Comparison of ENCODE assay signal across 8 cellular contexts in genomic region chr19:1862068-1862423, GRCh38. TPM values are rescaled to one million over a fixed set of nuclear protein-coding genes. Genes with fewer than 3 reads are reported as not detected.
DNase-seq lines count a peak whose midpoint lies in the region; ATAC-seq and TF ChIP-seq lines count a peak whose summit lies in the region.

No MANE protein-coding gene starts in this region.

- peak overlapping the region; percentile 96 for H3K4me2 ChIP-seq in mammary epithelial cell (ENCODE audit: insufficient read depth, low read depth, low read length)

- peaks cover 2% of the 10 kb centered on the region for H4K20me1 ChIP-seq in mammary epithelial cell (ENCODE audit: insufficient read depth, low read length)

- CTCF ChIA-PET in A673 (lab: Charles Lee) = no interaction called here
- CTCF ChIA-PET in mammary epithelial cell (lab: Charles Lee; ENCODE audit: low non-redundant PET) = no interaction called here

- H3K9ac ChIP-seq in HUES48 (ENCODE audit: low read depth, low read length) (no peak overlapping the region), mammary epithelial cell (ENCODE audit: insufficient read depth, low read length) (peak overlapping the region; percentile 81), muscle layer of colon (ENCODE audit: low read length) (no peak overlapping the region)

- H3K27me3 ChIP-seq in A673 (replicated peaks; ENCODE audit: insufficient read depth, low read depth, low read length, poor library complexity) = no peaks in the 10 kb centered on the region
- H3K27me3 ChIP-seq in HUES48 (ENCODE audit: control insufficient read depth, insufficient read depth, low read length) = peaks cover 16% of the 10 kb centered on the region
- no peaks in the 10 kb centered on the region for H3K27me3 ChIP-seq in mammary epithelial cell (ENCODE audit: insufficient read depth, low read length)
- H3K27me3 ChIP-seq in muscle layer of colon (ENCODE audit: control insufficient read depth in 1 of 2, insufficient read depth in 2 of 2, low read length in 2 of 2) = peaks cover 14 to 47% of the 10 kb centered on the region in 2 donors

- H3K36me3 ChIP-seq in A673 (ENCODE audit: insufficient read depth, low read length, poor library complexity, severe bottlenecking) (no peaks in the 10 kb centered on the region), HUES48 (ENCODE audit: control insufficient read depth, insufficient read depth, low read length) (no peaks in the 10 kb centered on the region), mammary epithelial cell (ENCODE audit: insufficient read depth, low read length) (no peaks in the 10 kb centered on the region), muscle layer of colon (ENCODE audit: insufficient read depth, low read length) (no peaks in the 10 kb centered on the region)

- POLR2A ChIA-PET in A673 (lab: Charles Lee; ENCODE audit: low non-redundant PET) = no interaction called here

- H2AFZ ChIP-seq in mammary epithelial cell (ENCODE audit: low read depth, low read length) = no peak overlapping the region

- TF ChIP-seq CTCF in A673 (conservative IDR thresholded peaks at IDR 0.05; ENCODE audit: low read depth, low read length) (no peak), mammary epithelial cell (conservative IDR thresholded peaks at IDR 0.05 in 1 of 2, IDR thresholded peaks at IDR 0.05 in 1 of 2; ENCODE audit: extremely low read depth in 1 of 2, insufficient read depth in 1 of 2, low read depth in 1 of 2, low read length in 2 of 2) (no peak)

- DNase-seq in A673 (ENCODE audit: low spot score) = no peak
- no peak for DNase-seq in mammary epithelial cell

- H3K79me2 ChIP-seq in mammary epithelial cell (ENCODE audit: insufficient read depth, low read length) = peaks cover 60% of the 10 kb centered on the region

- ATAC-seq in HG02798 (IDR thresholded peaks at IDR 0.05; ENCODE audit: poor library complexity, unreplicated experiment) (no peak), HG03342 (IDR thresholded peaks at IDR 0.05; ENCODE audit: unreplicated experiment) (no peak), HG02840 (IDR thresholded peaks at IDR 0.05; ENCODE audit: low FRiP score, unreplicated experiment) (no peak), HG02870 (IDR thresholded peaks at IDR 0.05; ENCODE audit: unreplicated experiment) (no peak)

- H3K9me3 ChIP-seq in A673 (ENCODE audit: low read depth, low read length, poor library complexity, severe bottlenecking) (no peaks in the 10 kb centered on the region), HUES48 (ENCODE audit: control insufficient read depth, insufficient read depth, low read length) (no peaks in the 10 kb centered on the region), mammary epithelial cell (replicated peaks; ENCODE audit: insufficient read depth, low read length) (no peaks in the 10 kb centered on the region), muscle layer of colon (ENCODE audit: low read length) (no peaks in the 10 kb centered on the region)

- H3K4me1 ChIP-seq in A673 (ENCODE audit: insufficient read depth, low read length, poor library complexity, severe bottlenecking) (peaks cover 43% of the 10 kb centered on the region), HUES48 (ENCODE audit: control insufficient read depth, insufficient read depth, low read length) (peaks cover 31% of the 10 kb centered on the region), mammary epithelial cell (ENCODE audit: insufficient read depth, low read length) (peaks cover 51% of the 10 kb centered on the region), muscle layer of colon (ENCODE audit: insufficient read depth, low read length) (peaks cover 34% of the 10 kb centered on the region)

- intact Hi-C loops in A673 (cut with micrococcal nuclease; ENCODE audit: unreplicated experiment) (no loop called here), mammary epithelial cell (cut with micrococcal nuclease) (no loop called here)

- 0% methylated on average over 6 of the region's 21 CpGs for WGBS in mammary epithelial cell (ENCODE audit: low coverage, missing lambda C conversion rate)

- BruUV-seq in A673 (replicated peaks; lab: Mats Ljungman, UMichigan) = TSS peak; percentile 61
- BruUV-seq in mammary epithelial cell (replicated peaks; lab: Mats Ljungman, UMichigan) = no TSS peak

- dilution Hi-C loops in mammary epithelial cell (cut with HindIII; ENCODE audit: low sequenced_read_pairs) = no loop called here

- in situ Hi-C loops in mammary epithelial cell (cut with MboI; ENCODE audit: low sequenced_read_pairs in 2 of 2) = no loop called here

- H3K27ac ChIP-seq in A673 (ENCODE audit: low read depth, low read length, poor library complexity, severe bottlenecking) = peak overlapping the region; percentile 52
- peak overlapping the region; percentile 28 for H3K27ac ChIP-seq in HUES48 (ENCODE audit: low read depth, low read length)
- peak overlapping the region; percentile 72 for H3K27ac ChIP-seq in mammary epithelial cell (ENCODE audit: insufficient read depth, low read depth, low read length)
- peak overlapping the region; percentile 58 for H3K27ac ChIP-seq in muscle layer of colon (ENCODE audit: low read depth, low read length)

- H3K4me3 ChIP-seq in A673 (ENCODE audit: low read depth, low read length, poor library complexity, severe bottlenecking) = peak overlapping the region; percentile 85
- H3K4me3 ChIP-seq in HUES48 (ENCODE audit: low read depth, low read length) = peak overlapping the region; percentile 80
- H3K4me3 ChIP-seq in mammary epithelial cell (replicated peaks in 1 of 3; ENCODE audit: insufficient read depth in 1 of 3, low read depth in 2 of 3, low read length in 3 of 3) = peak overlapping the region; percentile 67 to 99 (median 97)
- H3K4me3 ChIP-seq in muscle layer of colon (ENCODE audit: low read depth in 1 of 2, low read length in 2 of 2) = peak overlapping the region; percentile 38 to 47

RNA-seq across cellular contexts. Expression of gene KLF16, which starts 1.3 kb away (rescaled TPM):
- total RNA-seq in A673 (2021) (46.8 and 49.1 TPM in 2 replicates), mammary epithelial cell (10 to 100 TPM; 13.7 to 56.2 TPM)
- 11.9 TPM for polyA plus RNA-seq in mammary epithelial cell
- polyA minus RNA-seq in mammary epithelial cell = 11.0 TPM

RNA-seq across cellular contexts. Expression of gene REXO1, which starts 13.8 kb away (rescaled TPM):
- total RNA-seq in A673 (2021) = 50.6 and 53.0 TPM in 2 replicates
- 10 to 100 TPM; 11.3 to 41.0 TPM for total RNA-seq in mammary epithelial cell
- polyA plus RNA-seq in mammary epithelial cell = 22.4 TPM
- 29.8 TPM for polyA minus RNA-seq in mammary epithelial cell

RNA-seq across cellular contexts. Expression of gene ABHD17A, which starts 23.2 kb away (rescaled TPM):
- total RNA-seq in A673 (2021) = 56.9 and 60.0 TPM in 2 replicates
- 10 to 100 TPM; 46.2 to 61.5 TPM for total RNA-seq in mammary epithelial cell
- 56.8 TPM for polyA plus RNA-seq in mammary epithelial cell
- polyA minus RNA-seq in mammary epithelial cell = 7.2 TPM

RNA-seq across cellular contexts. Expression of gene ADAT3, which starts 43.2 kb away (rescaled TPM):
- total RNA-seq in A673 (2021) (14.1 and 18.0 TPM in 2 replicates), mammary epithelial cell (1 to 10 TPM; 3.5 to 7.3 TPM)
- polyA plus RNA-seq in mammary epithelial cell = 1.7 TPM
- not detected for polyA minus RNA-seq in mammary epithelial cell

RNA-seq across cellular contexts. Expression of gene SCAMP4, which starts 43.2 kb away (rescaled TPM):
- total RNA-seq in A673 (2021) (88.4 and 98.8 TPM in 2 replicates), mammary epithelial cell (10 to 100 TPM; 70.2 to 76.5 TPM)
- 31.7 TPM for polyA plus RNA-seq in mammary epithelial cell
- 38.7 TPM for polyA minus RNA-seq in mammary epithelial cell

Comparison
In these comparisons a context has a peak if more than half of its experiments do, and no peak if none do; other contexts are left out.
1. H3K4me3 ChIP-seq: peak in every context shown above with its lines; median percentile 97 in mammary epithelial cell; 85 in A673; 80 in HUES48; 42 in muscle layer of colon.